ENCODE assay signal across 11 cellular contexts in genomic region chr16:9097266-9098219, GRCh38. TPM values are rescaled to one million over a fixed set of nuclear protein-coding genes. Genes with fewer than 3 reads are reported as not detected.
DNase-seq lines count a peak whose midpoint lies in the region; ATAC-seq and TF ChIP-seq lines count a peak whose summit lies in the region.
"Had no signal": no experiment of that assay in that cellular context is flagged by ENCODE, and none has a peak within 500 bp of the region (broad histone marks: within the 10 kb centered on the region; RNA-seq: fewer than 3 reads in every experiment).

No MANE protein-coding gene starts in this region.

- in situ Hi-C loops in mammary epithelial cell (cut with MboI; ENCODE audit: low sequenced_read_pairs in 2 of 2), result no loop called here

- H3K9me3 ChIP-seq in mammary epithelial cell (replicated peaks; ENCODE audit: insufficient read depth, low read length), result no peaks in the 10 kb centered on the region
- H3K9me3 ChIP-seq: lower lobe of right lung, upper lobe of right lung had no signal

- peaks cover 100% of the 10 kb centered on the region for H3K79me2 ChIP-seq in mammary epithelial cell (ENCODE audit: insufficient read depth, low read length)

- BruUV-seq in mammary epithelial cell (replicated peaks; lab: Mats Ljungman, UMichigan), result no TSS peak

- H3K4me1 ChIP-seq in mammary epithelial cell (ENCODE audit: insufficient read depth, low read length), result peaks cover 54% of the 10 kb centered on the region

- no peak for DNase-seq in CD14-positive monocyte (ENCODE audit: low spot score)
- peak; percentile 13 for DNase-seq in NAMALWA (ENCODE audit: low spot score)
- DNase-seq in mammary epithelial cell, result no peak
- DNase-seq in 8988T, result no peak
- no peak for DNase-seq in substantia nigra (lab: John Stamatoyannopoulos, UW)
- DNase-seq: lower lobe of right lung, NCI-H1092, upper lobe of right lung had no signal

- no peak overlapping the region for H3K4me3 ChIP-seq in mammary epithelial cell (replicated peaks in 1 of 3; ENCODE audit: insufficient read depth in 1 of 3, low read depth in 2 of 3, low read length in 3 of 3)
- H3K4me3 ChIP-seq: lower lobe of right lung, upper lobe of right lung had no signal

- H3K27ac Mint-ChIP-seq in CD14-positive monocyte (peak overlapping the region; percentile 93 to 98 (median 97)), nephron (peak overlapping the region; percentile 25 to 51 (median 28))

- H3K36me3 ChIP-seq in mammary epithelial cell (ENCODE audit: insufficient read depth, low read length), result peaks cover 36% of the 10 kb centered on the region

- dilution Hi-C loops in mammary epithelial cell (cut with HindIII; ENCODE audit: low sequenced_read_pairs), result no loop called here

- no peak overlapping the region for H2AFZ ChIP-seq in mammary epithelial cell (ENCODE audit: low read depth, low read length)

- ATAC-seq in HG03139 (IDR thresholded peaks at IDR 0.05; ENCODE audit: unreplicated experiment) (no peak), HG02885 (IDR thresholded peaks at IDR 0.05; ENCODE audit: poor library complexity, unreplicated experiment) (no peak)
- ATAC-seq: lower lobe of right lung, upper lobe of right lung had no signal

- H4K20me1 ChIP-seq in mammary epithelial cell (ENCODE audit: insufficient read depth, low read length), result peaks cover 63% of the 10 kb centered on the region

- H3K4me2 ChIP-seq in mammary epithelial cell (ENCODE audit: insufficient read depth, low read depth, low read length), result peak overlapping the region; percentile 16

- intact Hi-C loops in CD14-positive monocyte (cut with micrococcal nuclease) (loop anchor here (2.0 to 10.0 kb wide), 2 partner anchors 29 to 133 kb away; partner anchors contain the start of gene USP7 (in 1 of the 2)), mammary epithelial cell (cut with micrococcal nuclease) (loop anchor here (10.0 kb wide), 1 partner anchor 133 kb away; the partner anchor contains the start of gene USP7)

- H3K4me3 Mint-ChIP-seq in CD14-positive monocyte, result peak overlapping the region in 1 of 2 donors; percentile 50
- H3K4me3 Mint-ChIP-seq in nephron, result no peak overlapping the region

- CTCF ChIA-PET in mammary epithelial cell (lab: Charles Lee; ENCODE audit: low non-redundant PET), result no interaction called here

- H3K9ac ChIP-seq in mammary epithelial cell (ENCODE audit: insufficient read depth, low read length), result no peak overlapping the region

- H3K27me3 Mint-ChIP-seq in CD14-positive monocyte (ENCODE audit: low read depth in 3 of 3) (peaks cover 0 to 2% (median 0%) of the 10 kb centered on the region in 3 donors), nephron (ENCODE audit: low read depth) (no peaks in the 10 kb centered on the region)

- no peaks in the 10 kb centered on the region for H3K27me3 ChIP-seq in mammary epithelial cell (ENCODE audit: insufficient read depth, low read length)
- H3K27me3 ChIP-seq: upper lobe of right lung had no signal

- 82% methylated on average over 8 of the region's 10 CpGs for WGBS in mammary epithelial cell (ENCODE audit: low coverage, missing lambda C conversion rate)

- TF ChIP-seq CTCF in CD14-positive monocyte (IDR thresholded peaks at IDR 0.05), result no peak
- TF ChIP-seq CTCF in mammary epithelial cell (conservative IDR thresholded peaks at IDR 0.05 in 1 of 2, IDR thresholded peaks at IDR 0.05 in 1 of 2; ENCODE audit: extremely low read depth in 1 of 2, insufficient read depth in 1 of 2, low read depth in 1 of 2, low read length in 2 of 2), result no peak
- TF ChIP-seq CTCF in nephron (IDR thresholded peaks at IDR 0.05; ENCODE audit: unreplicated experiment in 3 of 3), result no peak

- H3K27ac ChIP-seq in mammary epithelial cell (ENCODE audit: insufficient read depth, low read depth, low read length) (no peak overlapping the region), substantia nigra (ENCODE audit: low read depth, low read length, poor library complexity, severe bottlenecking) (no peak overlapping the region)
- H3K27ac ChIP-seq: lower lobe of right lung had no signal

- peaks cover 79 to 91% of the 10 kb centered on the region in 2 donors for H3K36me3 Mint-ChIP-seq in CD14-positive monocyte
- peaks cover 82% of the 10 kb centered on the region for H3K36me3 Mint-ChIP-seq in nephron (ENCODE audit: low read depth)

- H3K4me1 Mint-ChIP-seq in CD14-positive monocyte (peaks cover 76% of the 10 kb centered on the region), nephron (peaks cover 64% of the 10 kb centered on the region)

- H3K9me3 Mint-ChIP-seq in CD14-positive monocyte (peaks cover 0 to 3% (median 0%) of the 10 kb centered on the region in 7 donors), nephron (no peaks in the 10 kb centered on the region)

RNA-seq across cellular contexts. Expression of gene HAPSTR1, which starts 6.1 kb away (rescaled TPM):
- polyA plus RNA-seq in CD14-positive monocyte, result 10 to 100 TPM in 1 of 2 donors, 1 to 10 TPM in 1; 7.2 to 11.1 TPM
- total RNA-seq in mammary epithelial cell, result 100 to 1,000 TPM in 1 of 2 donors, 10 to 100 TPM in 1; 92.6 to 124 TPM
- polyA plus RNA-seq in mammary epithelial cell, result 21.6 TPM
- 84.4 TPM for polyA minus RNA-seq in mammary epithelial cell
